In genomic region chr17:76273923-76274558, GRCh38 we compare ENCODE assay signal across 12 cellular contexts. TPM values are rescaled to one million over a fixed set of nuclear protein-coding genes. Genes with fewer than 3 reads are reported as not detected.
DNase-seq lines count a peak whose midpoint lies in the region; ATAC-seq and TF ChIP-seq lines count a peak whose summit lies in the region.
"Had no signal": no experiment of that assay in that cellular context is flagged by ENCODE, and none has a peak within 500 bp of the region (broad histone marks: within the 10 kb centered on the region; RNA-seq: fewer than 3 reads in every experiment).

No MANE protein-coding gene starts in this region.

- H3K27me3 Mint-ChIP-seq in CD8-positive, alpha-beta T cell (ENCODE audit: low read depth), result no peaks in the 10 kb centered on the region
- no peaks in the 10 kb centered on the region for H3K27me3 Mint-ChIP-seq in IgD-negative memory B cell
- no peaks in the 10 kb centered on the region for H3K27me3 Mint-ChIP-seq in activated naive CD8-positive, alpha-beta T cell treated with anti-CD3 and anti-CD28 coated beads, Interleukin-2, amount 50 U/mL, for 24 hours
- no peaks in the 10 kb centered on the region for H3K27me3 Mint-ChIP-seq in neural crest cell (ENCODE audit: low read depth)

- peak overlapping the region; percentile 3 for H3K27ac ChIP-seq in CD8-positive, alpha-beta T cell (ENCODE audit: low read depth, low read length)

- POLR2A ChIA-PET in CD8-positive, alpha-beta T cell (lab: Charles Lee), result interaction anchor here (0.5 to 3.2 kb wide), 15 partner anchors 9 to 147 kb away, joined by 3 to 17 read pairs (median 3); partner anchors contain the start of genes RNF157 and UBALD2

- no peaks in the 10 kb centered on the region for H3K9me3 Mint-ChIP-seq in CD8-positive, alpha-beta T cell
- H3K9me3 Mint-ChIP-seq in IgD-negative memory B cell (no peaks in the 10 kb centered on the region), neural crest cell (no peaks in the 10 kb centered on the region)
- no peaks in the 10 kb centered on the region for H3K9me3 Mint-ChIP-seq in activated naive CD8-positive, alpha-beta T cell treated with anti-CD3 and anti-CD28 coated beads, Interleukin-2, amount 50 U/mL, for 24 hours
- H3K9me3 Mint-ChIP-seq: HFFc6 had no signal

- TF ChIP-seq CTCF in CD8-positive, alpha-beta T cell (IDR thresholded peaks at IDR 0.05), result no peak
- no peak for TF ChIP-seq CTCF in neural crest cell (conservative IDR thresholded peaks at IDR 0.05)

- H3K4me3 Mint-ChIP-seq in CD8-positive, alpha-beta T cell, result peak overlapping the region; percentile 42
- H3K4me3 Mint-ChIP-seq in IgD-negative memory B cell (peak overlapping the region in 2 of 4 donors; percentile 55 to 70), neural crest cell (no peak overlapping the region)
- H3K4me3 Mint-ChIP-seq in activated naive CD8-positive, alpha-beta T cell treated with anti-CD3 and anti-CD28 coated beads, Interleukin-2, amount 50 U/mL, for 24 hours, result no peak overlapping the region
- H3K4me3 Mint-ChIP-seq: HFFc6 had no signal

- DNase-seq in CD8-positive, alpha-beta T cell, result peak in 1 of 7 experiments; percentile 53
- DNase-seq in activated naive CD8-positive, alpha-beta T cell treated with anti-CD3 and anti-CD28 coated beads, Interleukin-2, amount 50 U/mL, for 24 hours, result peak; percentile 13
- no peak for DNase-seq in neural crest cell (ENCODE audit: low read depth, low spot score)
- DNase-seq in NCI-H1694 treated with DMSO at 0.1 percent for 48 hours (lab: John Stamatoyannopoulos, UW), result no peak
- no peak for DNase-seq in MG63
- DNase-seq: activated CD4-positive, alpha-beta T cell treated with anti-CD3 and anti-CD28 coated beads for 4 hours; head of caudate nucleus; HFFc6; stimulated activated CD4-positive, alpha-beta T cell treated with anti-CD3 and anti-CD28 coated beads, Interleukin-4, amount 100 ng/mL, for 4 hours had no signal

- H3K9me3 ChIP-seq in CD8-positive, alpha-beta T cell (ENCODE audit: low read length), result no peaks in the 10 kb centered on the region
- no peaks in the 10 kb centered on the region for H3K9me3 ChIP-seq in MG63

- intact Hi-C loops in CD8-positive, alpha-beta T cell (cut with DNase I, micrococcal nuclease), result no loop called here

- CTCF ChIA-PET in CD8-positive, alpha-beta T cell (lab: Charles Lee), result interaction anchor here (0.9 to 10.6 kb wide), 10 partner anchors 10 to 152 kb away, joined by 3 to 86 read pairs (median 8); partner anchors contain the start of gene FOXJ1

- peaks cover 8% of the 10 kb centered on the region for H3K36me3 ChIP-seq in CD8-positive, alpha-beta T cell (ENCODE audit: insufficient read depth, low read length)
- peaks cover 3% of the 10 kb centered on the region; the same call in 1 of the 2 replicates for H3K36me3 ChIP-seq in MG63

- no peak for ATAC-seq in CD8-positive, alpha-beta T cell
- ATAC-seq in activated naive CD8-positive, alpha-beta T cell treated with anti-CD3 and anti-CD28 coated beads, Interleukin-2, amount 50 U/mL, for 24 hours, result no peak
- ATAC-seq in GM19395 (IDR thresholded peaks at IDR 0.05; ENCODE audit: unreplicated experiment), result no peak
- no peak for ATAC-seq in HG02981 (IDR thresholded peaks at IDR 0.05; ENCODE audit: unreplicated experiment)

- H3K4me1 Mint-ChIP-seq in CD8-positive, alpha-beta T cell (ENCODE audit: low read depth), result peaks cover 50% of the 10 kb centered on the region
- H3K4me1 Mint-ChIP-seq in IgD-negative memory B cell (peaks cover 33 to 42% (median 37%) of the 10 kb centered on the region in 3 donors), neural crest cell (peaks cover 12% of the 10 kb centered on the region)
- H3K4me1 Mint-ChIP-seq in activated naive CD8-positive, alpha-beta T cell treated with anti-CD3 and anti-CD28 coated beads, Interleukin-2, amount 50 U/mL, for 24 hours, result peaks cover 75% of the 10 kb centered on the region

- peak overlapping the region; percentile 9 for H3K4me3 ChIP-seq in CD8-positive, alpha-beta T cell (ENCODE audit: low read depth, low read length)
- no peak overlapping the region for H3K4me3 ChIP-seq in MG63

- peaks cover 13% of the 10 kb centered on the region for H3K36me3 Mint-ChIP-seq in CD8-positive, alpha-beta T cell
- H3K36me3 Mint-ChIP-seq in IgD-negative memory B cell (no peaks in the 10 kb centered on the region), neural crest cell (ENCODE audit: low read depth) (no peaks in the 10 kb centered on the region)
- H3K36me3 Mint-ChIP-seq in activated naive CD8-positive, alpha-beta T cell treated with anti-CD3 and anti-CD28 coated beads, Interleukin-2, amount 50 U/mL, for 24 hours (ENCODE audit: low read depth), result peaks cover 23% of the 10 kb centered on the region

- no peaks in the 10 kb centered on the region for H3K27me3 ChIP-seq in CD8-positive, alpha-beta T cell (ENCODE audit: insufficient read depth, low read length)
- H3K27me3 ChIP-seq in MG63, result no peaks in the 10 kb centered on the region

- peaks cover 67% of the 10 kb centered on the region for H3K4me1 ChIP-seq in CD8-positive, alpha-beta T cell (ENCODE audit: insufficient read depth, low read length)

- H3K27ac Mint-ChIP-seq in CD8-positive, alpha-beta T cell, result peak overlapping the region; percentile 79
- H3K27ac Mint-ChIP-seq in IgD-negative memory B cell (peak overlapping the region; percentile 43 to 97 (median 96)), neural crest cell (ENCODE audit: unreplicated experiment) (peak overlapping the region; percentile 35)
- H3K27ac Mint-ChIP-seq in activated naive CD8-positive, alpha-beta T cell treated with anti-CD3 and anti-CD28 coated beads, Interleukin-2, amount 50 U/mL, for 24 hours, result peak overlapping the region; percentile 98

RNA-seq across cellular contexts. Expression of gene UBALD2, which starts 8.9 kb away (rescaled TPM):
- total RNA-seq in CD8-positive, alpha-beta T cell, result 100 to 1,000 TPM; 241 to 249 TPM
- 4.3 TPM for polyA plus RNA-seq in IgD-negative memory B cell
- total RNA-seq in neural crest cell, result 18.8 and 21.5 TPM in 2 replicates
- total RNA-seq in MG63 (2014; rRNA removed; shearing (Covaris generic); ENCODE audit: low replicate concordance), result 1.2 and 7.0 TPM in 2 replicates

RNA-seq across cellular contexts. Expression of gene RNF157, which starts 33.7 kb away (rescaled TPM):
- 10 to 100 TPM; 22.3 to 25.5 TPM for total RNA-seq in CD8-positive, alpha-beta T cell
- polyA plus RNA-seq in IgD-negative memory B cell, result 0.43 TPM
- 50.4 and 54.0 TPM in 2 replicates for total RNA-seq in neural crest cell
- 0.40 and 0.94 TPM in 2 replicates for total RNA-seq in MG63 (2014; rRNA removed; shearing (Covaris generic); ENCODE audit: low replicate concordance)

RNA-seq across cellular contexts. Expression of gene QRICH2, which starts 34.0 kb away (rescaled TPM):
- 1 to 10 TPM; 1.4 to 2.1 TPM for total RNA-seq in CD8-positive, alpha-beta T cell
- 0.14 TPM for polyA plus RNA-seq in IgD-negative memory B cell
- total RNA-seq in neural crest cell, result 10.6 and 12.3 TPM in 2 replicates
- total RNA-seq in MG63 (2014; rRNA removed; shearing (Covaris generic); ENCODE audit: low replicate concordance), result 0.92 and 3.4 TPM in 2 replicates

Comparison
In these comparisons a context has a peak if more than half of its experiments do, and no peak if none do; other contexts are left out.
1. H3K27ac Mint-ChIP-seq: peak in every context shown above with its lines; median percentile 98 in activated naive CD8-positive, alpha-beta T cell treated with anti-CD3 and anti-CD28 coated beads, Interleukin-2, amount 50 U/mL, for 24 hours; 96 in IgD-negative memory B cell; 79 in CD8-positive, alpha-beta T cell; 35 in neural crest cell.
2. RNA of gene UBALD2, which starts 8.9 kb away (total RNA-seq): 241 to 249 TPM in CD8-positive, alpha-beta T cell; 18.8 to 21.5 TPM in neural crest cell and 1.2 to 7.0 TPM in MG63; every median in the first group is over 10 times any median in the second.
3. RNA of gene RNF157, which starts 33.7 kb away (total RNA-seq): 50.4 to 54.0 TPM in neural crest cell and 22.3 to 25.5 TPM in CD8-positive, alpha-beta T cell; 0.40 to 0.94 TPM in MG63; every median in the first group is over 10 times any median in the second.